In the genomic region with DNA sequence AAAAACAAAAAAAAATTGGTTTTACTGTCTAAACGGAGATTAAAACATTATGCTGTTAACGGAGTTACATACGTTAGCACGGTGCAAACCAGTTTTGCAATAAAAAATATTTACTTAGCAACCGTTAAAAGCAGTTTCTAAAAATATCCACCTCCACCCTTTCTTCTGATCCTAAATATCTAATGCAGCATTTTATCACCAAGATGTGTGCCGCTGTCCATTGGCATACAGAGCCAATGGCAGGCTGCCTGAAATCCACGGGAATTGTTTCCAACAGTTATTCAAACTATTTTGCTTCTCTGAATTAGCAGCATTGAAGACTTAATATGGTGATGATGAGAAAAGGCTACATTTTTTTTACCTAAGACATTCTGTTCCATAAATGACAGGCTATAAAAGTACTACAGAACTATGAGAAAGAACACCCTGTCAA, we compare ENCODE assay signal across 11 cellular contexts.
DNase-seq lines count a peak whose midpoint lies in the region; ATAC-seq and TF ChIP-seq lines count a peak whose summit lies in the region.
"Had no signal": no experiment of that assay in that cellular context is flagged by ENCODE, and none has a peak within 500 bp of the region (broad histone marks: within the 10 kb centered on the region; RNA-seq: fewer than 3 reads in every experiment).

No MANE protein-coding gene starts in this region.

- H2AFZ ChIP-seq in ACC112 (ENCODE audit: low read length, unreplicated experiment) = no peak overlapping the region

- H3K27me3 ChIP-seq in ACC112 (ENCODE audit: insufficient read depth, low read length) (no peaks in the 10 kb centered on the region), HAP-1 (ENCODE audit: low read depth) (peaks cover 3% of the 10 kb centered on the region; the same call in 1 of the 2 replicates)
- H3K27me3 ChIP-seq: BLaER1 treated with 17β-estradiol and CSF1 and Interleukin-3, amounts not matched to agents 10 nM and 100 nM had no signal

- peaks cover 8% of the 10 kb centered on the region for H3K36me3 Mint-ChIP-seq in chondrocyte (ENCODE audit: low read depth)
- peaks cover 10% of the 10 kb centered on the region for H3K36me3 Mint-ChIP-seq in mesothelial cell of epicardium

- H3K4me3 ChIP-seq in ACC112 (ENCODE audit: low read depth, low read length) (peak overlapping the region; percentile 19; the same call in 1 of the 2 replicates), HAP-1 (no peak overlapping the region)
- H3K4me3 ChIP-seq: BLaER1 treated with 17β-estradiol and CSF1 and Interleukin-3, amounts not matched to agents 10 nM and 100 nM had no signal

- H3K4me3 Mint-ChIP-seq in chondrocyte (ENCODE audit: unreplicated experiment) (peak overlapping the region; percentile 32), mesothelial cell of epicardium (no peak overlapping the region)

- H3K9me3 ChIP-seq in HAP-1 = no peaks in the 10 kb centered on the region
- H3K9me3 ChIP-seq: BLaER1 treated with 17β-estradiol and CSF1 and Interleukin-3, amounts not matched to agents 10 nM and 100 nM had no signal

- TF ChIP-seq CTCF in chondrocyte (IDR thresholded peaks at IDR 0.05) = no peak
- TF ChIP-seq CTCF in mesothelial cell of epicardium (IDR thresholded peaks at IDR 0.05; ENCODE audit: unreplicated experiment) = no peak

- H3K9me3 Mint-ChIP-seq in chondrocyte (ENCODE audit: low read depth) = no peaks in the 10 kb centered on the region
- H3K9me3 Mint-ChIP-seq in mesothelial cell of epicardium = no peaks in the 10 kb centered on the region

- H3K4me1 Mint-ChIP-seq in chondrocyte (ENCODE audit: low read depth) = peaks cover 80% of the 10 kb centered on the region
- H3K4me1 Mint-ChIP-seq in mesothelial cell of epicardium = peaks cover 29% of the 10 kb centered on the region

- H3K4me1 ChIP-seq in ACC112 (ENCODE audit: control insufficient read depth, insufficient read depth, low read length, unreplicated experiment) (peaks cover 47% of the 10 kb centered on the region), HAP-1 (peaks cover 8% of the 10 kb centered on the region; the same call in 1 of the 2 replicates)

- in situ Hi-C loops in HAP-1 (cut with MboI; ENCODE audit: low sequenced_read_pairs) = no loop called here

- H3K36me3 ChIP-seq in ACC112 (ENCODE audit: insufficient read depth, low read length) (peaks cover 10% of the 10 kb centered on the region; the same call in 1 of the 2 replicates), HAP-1 (replicated peaks) (peaks cover 12% of the 10 kb centered on the region)

- H3K27ac Mint-ChIP-seq in chondrocyte (ENCODE audit: unreplicated experiment) = peak overlapping the region; percentile 98
- H3K27ac Mint-ChIP-seq in mesothelial cell of epicardium = peak overlapping the region; percentile 1

- H3K27me3 Mint-ChIP-seq in chondrocyte (ENCODE audit: low read depth) (no peaks in the 10 kb centered on the region), mesothelial cell of epicardium (ENCODE audit: low read depth) (no peaks in the 10 kb centered on the region)

- no peaks in the 10 kb centered on the region for H3K79me2 ChIP-seq in ACC112 (ENCODE audit: control insufficient read depth, insufficient read depth, low read length, unreplicated experiment)

- DNase-seq in NCI-H69 (lab: John Stamatoyannopoulos, UW) (peak; percentile 11), chondrocyte (ENCODE audit: low spot score) (no peak), mesothelial cell of epicardium (ENCODE audit: low spot score in 2 of 2, unreplicated experiment in 2 of 2) (no peak), NCI-H187 treated with DMSO at 0.1 percent for 48 hours (lab: John Stamatoyannopoulos, UW) (no peak), dedifferentiated amniotic fluid mesenchymal stem cell (ENCODE audit: extremely low spot score) (no peak), HAP-1 (ENCODE audit: low spot score in 2 of 2) (no peak)
- DNase-seq: activated effector memory CD4-positive, alpha-beta T cell treated with Interleukin-2 at 50 U/mL for 16 hours; stimulated activated naive CD4-positive, alpha-beta T cell treated with Interleukin-2 at 50 U/mL for 16 hours had no signal

- H3K27ac ChIP-seq in ACC112 (ENCODE audit: low read depth, low read length) = peak overlapping the region; percentile 99
- H3K27ac ChIP-seq: BLaER1 treated with 17β-estradiol and CSF1 and Interleukin-3, amounts not matched to agents 10 nM and 100 nM had no signal

- no peak for ATAC-seq in HG03342 (IDR thresholded peaks at IDR 0.05; ENCODE audit: unreplicated experiment)
